10 cellular contexts compared by ENCODE assay signal in genomic region chr7:127809285-127809702, GRCh38.
DNase-seq lines count a peak whose midpoint lies in the region; ATAC-seq and TF ChIP-seq lines count a peak whose summit lies in the region.
"Had no signal": no experiment of that assay in that cellular context is flagged by ENCODE, and none has a peak within 500 bp of the region (broad histone marks: within the 10 kb centered on the region; RNA-seq: fewer than 3 reads in every experiment).

No MANE protein-coding gene starts in this region.

- no peak for TF ChIP-seq POLR2A in erythroblast (IDR thresholded peaks at IDR 0.05; ENCODE audit: low read length)
- no peak for TF ChIP-seq POLR2A in gastrocnemius medialis (IDR thresholded peaks at IDR 0.05)
- no peak for TF ChIP-seq POLR2A in upper lobe of left lung (IDR thresholded peaks at IDR 0.05)

- H3K27ac ChIP-seq in gastrocnemius medialis = no peak overlapping the region
- H3K27ac ChIP-seq in upper lobe of left lung = no peak overlapping the region
- H3K27ac ChIP-seq: C4-2B had no signal

- peak; percentile 25 to 51 for ATAC-seq in activated T-cell treated with anti-CD3 and anti-CD28 coated beads, Interleukin-2, amount 50 U/mL, for 4 hours
- ATAC-seq in gastrocnemius medialis (peak; percentile 61 to 68), GM19035 (IDR thresholded peaks at IDR 0.05; ENCODE audit: unreplicated experiment) (no peak), upper lobe of left lung (ENCODE audit: low FRiP score in 2 of 2) (no peak), GM18858 (IDR thresholded peaks at IDR 0.05; ENCODE audit: unreplicated experiment) (no peak)

- H3K27me3 ChIP-seq in gastrocnemius medialis (no peaks in the 10 kb centered on the region), upper lobe of left lung (no peaks in the 10 kb centered on the region)

- in situ Hi-C loops in gastrocnemius medialis (cut with MboI; ENCODE audit: low sequenced_read_pairs in 4 of 4) = no loop called here

- no peaks in the 10 kb centered on the region for H3K36me3 ChIP-seq in gastrocnemius medialis
- peaks cover 0 to 15% (median 7%) of the 10 kb centered on the region in 4 donors for H3K36me3 ChIP-seq in upper lobe of left lung

- H3K4me3 Mint-ChIP-seq in activated T-cell treated with anti-CD3 and anti-CD28 coated beads, Interleukin-2, amount 50 U/mL, for 4 hours = no peak overlapping the region
- H3K4me3 Mint-ChIP-seq: dendritic cell treated with granulocyte-macrophage colony-stimulating factor and Interleukin-4, amounts not matched to agents 40 ng/mL and 50 ng/mL, for 4 days had no signal

- peaks cover 45% of the 10 kb centered on the region for H3K36me3 Mint-ChIP-seq in activated T-cell treated with anti-CD3 and anti-CD28 coated beads, Interleukin-2, amount 50 U/mL, for 4 hours (ENCODE audit: insufficient read depth)

- DNase-seq in activated T-cell treated with anti-CD3 and anti-CD28 coated beads, Interleukin-2, amount 50 U/mL, for 4 hours = no peak
- DNase-seq in activated T-cell treated with anti-CD3 and anti-CD28 coated beads, Interleukin-2, amount 50 U/mL, for 1 hour = no peak
- DNase-seq in NCI-H82 (lab: John Stamatoyannopoulos, UW) (peak; percentile 99), erythroblast (lab: John Stamatoyannopoulos, UW) (peak; percentile 91 to 98), gastrocnemius medialis (peak; percentile 17 to 27), upper lobe of left lung (no peak)

- H3K9me3 ChIP-seq in gastrocnemius medialis (no peaks in the 10 kb centered on the region), upper lobe of left lung (no peaks in the 10 kb centered on the region)

- peaks cover 34% of the 10 kb centered on the region for H3K4me1 Mint-ChIP-seq in activated T-cell treated with anti-CD3 and anti-CD28 coated beads, Interleukin-2, amount 50 U/mL, for 4 hours (ENCODE audit: low read depth)

- H3K4me3 ChIP-seq in gastrocnemius medialis = no peak overlapping the region
- H3K4me3 ChIP-seq in upper lobe of left lung = no peak overlapping the region

- TF ChIP-seq CTCF in gastrocnemius medialis (IDR thresholded peaks at IDR 0.05 in 4 of 5, conservative IDR thresholded peaks at IDR 0.05 in 1 of 5) = no peak
- TF ChIP-seq CTCF in upper lobe of left lung (IDR thresholded peaks at IDR 0.05) = no peak

- TF ChIP-seq EP300 in upper lobe of left lung (IDR thresholded peaks at IDR 0.05) = no peak

- H3K4me1 ChIP-seq in gastrocnemius medialis (peaks cover 0 to 5% of the 10 kb centered on the region in 2 donors), upper lobe of left lung (peaks cover 8 to 18% (median 10%) of the 10 kb centered on the region in 4 donors)

- H3K9me3 Mint-ChIP-seq in activated T-cell treated with anti-CD3 and anti-CD28 coated beads, Interleukin-2, amount 50 U/mL, for 4 hours = no peaks in the 10 kb centered on the region
- H3K9me3 Mint-ChIP-seq: dendritic cell treated with granulocyte-macrophage colony-stimulating factor and Interleukin-4, amounts not matched to agents 40 ng/mL and 50 ng/mL, for 4 days had no signal

- intact Hi-C loops in gastrocnemius medialis (cut with DNase I; ENCODE audit: low total_unique reads) = no loop called here

- H3K27me3 Mint-ChIP-seq in activated T-cell treated with anti-CD3 and anti-CD28 coated beads, Interleukin-2, amount 50 U/mL, for 4 hours (ENCODE audit: low read depth) = no peaks in the 10 kb centered on the region
- H3K27me3 Mint-ChIP-seq: dendritic cell treated with granulocyte-macrophage colony-stimulating factor and Interleukin-4, amounts not matched to agents 40 ng/mL and 50 ng/mL, for 4 days had no signal

- WGBS in upper lobe of left lung, 2 donors = 77 to 95% methylated on average over 3 of the region's 3 CpGs

Comparison
In these comparisons a context has a peak if more than half of its experiments do, and no peak if none do; other contexts are left out.
1. ATAC-seq: peak in activated T-cell treated with anti-CD3 and anti-CD28 coated beads, Interleukin-2, amount 50 U/mL, for 4 hours (2 of 2) and gastrocnemius medialis (2 of 2); none in GM19035 (single experiment), upper lobe of left lung (0 of 2) and GM18858 (single experiment).
2. DNase-seq: peak in NCI-H82 (single experiment), erythroblast (2 of 2) and gastrocnemius medialis (2 of 2); none in activated T-cell treated with anti-CD3 and anti-CD28 coated beads, Interleukin-2, amount 50 U/mL, for 4 hours (single experiment), activated T-cell treated with anti-CD3 and anti-CD28 coated beads, Interleukin-2, amount 50 U/mL, for 1 hour (single experiment) and upper lobe of left lung (0 of 2).